In the genomic region with DNA sequence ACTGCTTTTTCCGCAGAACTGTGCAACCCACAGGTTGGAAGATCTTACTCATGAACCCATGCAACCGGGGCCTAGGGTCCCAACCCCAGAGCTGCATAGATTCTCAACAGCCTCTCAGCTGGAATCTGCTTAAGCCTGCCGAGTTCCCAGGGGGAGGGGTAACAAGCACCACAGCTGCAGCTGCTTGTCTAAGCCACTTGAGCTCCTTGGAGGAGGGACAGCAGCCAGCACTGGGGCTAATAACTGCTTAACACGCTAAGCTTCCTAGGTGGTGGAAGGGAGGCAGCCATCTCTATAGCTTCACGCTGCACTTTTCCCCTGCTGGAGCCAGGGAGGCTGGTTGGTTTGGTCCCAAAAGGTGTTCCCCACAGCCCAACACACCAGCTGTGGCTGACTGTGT, we compare ENCODE assay signal across 2 cellular contexts.
TF ChIP-seq lines count a peak whose summit lies in the region.

No MANE protein-coding gene starts in this region.

TF ChIP-seq in GM23338, 12 proteins besides CTCF, POLR2A, EP300 and RAD21:
- TF ChIP-seq EZH2 (IDR thresholded peaks at IDR 0.05; ENCODE audit: low read depth, unreplicated experiment) = no peak
- no peak for TF ChIP-seq POLR2AphosphoS5 (IDR thresholded peaks at IDR 0.05; ENCODE audit: low read depth)
- no peak for TF ChIP-seq ETS1 (IDR thresholded peaks at IDR 0.05)
- TF ChIP-seq NANOG (IDR thresholded peaks at IDR 0.05; ENCODE audit: borderline replicate concordance) = no peak
- TF ChIP-seq REST (IDR thresholded peaks at IDR 0.05; ENCODE audit: unreplicated experiment) = no peak
- TF ChIP-seq ZNF331 (CRISPR knock-in tag; IDR thresholded peaks at IDR 0.05; ENCODE audit: low read depth) = no peak

TF ChIP-seq in H1, 55 proteins besides CTCF, POLR2A, EP300 and RAD21:
- TF ChIP-seq SP1 (IDR thresholded peaks at IDR 0.05; ENCODE audit: low read depth, low read length) (no peak), USF2 (IDR thresholded peaks at IDR 0.05; ENCODE audit: low read length) (no peak), FOSL1 (IDR thresholded peaks at IDR 0.05; ENCODE audit: insufficient read depth, low read depth, low read length) (no peak), RXRA (IDR thresholded peaks at IDR 0.05; ENCODE audit: insufficient read depth, low read depth, low read length) (no peak), E2F6 (IDR thresholded peaks at IDR 0.05) (no peak), GTF2F1 (IDR thresholded peaks at IDR 0.05; ENCODE audit: borderline replicate concordance, low read depth, low read length) (no peak), JUN (IDR thresholded peaks at IDR 0.05; ENCODE audit: low read depth, low read length) (no peak), KDM4A (IDR thresholded peaks at IDR 0.05; ENCODE audit: low read depth, low read length, severe bottlenecking) (no peak), BRCA1 (IDR thresholded peaks at IDR 0.05; ENCODE audit: low read depth, low read length) (no peak), NRF1 (IDR thresholded peaks at IDR 0.05; ENCODE audit: low read depth, low read length) (no peak), KDM5A (IDR thresholded peaks at IDR 0.05; ENCODE audit: low read length) (no peak), HDAC2 (IDR thresholded peaks at IDR 0.05; ENCODE audit: borderline replicate concordance in 1 of 2, low read depth in 2 of 2, low read length in 2 of 2) (no peak), ASH2L (IDR thresholded peaks at IDR 0.05; ENCODE audit: low read length) (no peak), CREB1 (IDR thresholded peaks at IDR 0.05) (no peak), ZNF274 (IDR thresholded peaks at IDR 0.05; ENCODE audit: borderline replicate concordance, extremely low read depth, low read length) (no peak), SIX5 (IDR thresholded peaks at IDR 0.05; ENCODE audit: low read depth, low read length) (no peak)
